ENCODE assay signal across 17 cellular contexts in the genomic region with DNA sequence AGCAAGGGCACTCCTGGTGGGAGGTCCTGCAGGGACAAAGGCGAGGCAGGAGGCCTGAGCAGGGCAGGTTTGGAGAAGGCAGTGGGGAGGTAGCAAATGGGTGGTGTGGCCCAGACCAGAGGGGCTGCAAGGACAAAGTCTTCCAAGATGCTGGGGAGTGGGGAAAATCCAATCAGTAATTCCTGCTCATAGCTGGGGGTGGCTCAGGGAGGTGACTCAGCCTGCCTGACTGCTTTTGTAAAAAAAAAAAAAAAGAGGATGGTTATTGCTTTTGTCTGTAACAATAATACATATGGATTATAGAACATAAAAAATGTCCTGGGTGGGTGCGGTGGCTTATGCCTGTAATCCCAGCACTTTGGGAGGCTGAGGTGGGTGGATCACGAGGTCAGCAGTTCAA. TPM values are rescaled to one million over a fixed set of nuclear protein-coding genes. Genes with fewer than 3 reads are reported as not detected.
A peak's percentile ranks its signal among the peaks of the same experiment; 100 is the strongest.
DNase-seq lines count a peak whose midpoint lies in the region; ATAC-seq and TF ChIP-seq lines count a peak whose summit lies in the region.
"Had no signal": no experiment of that assay in that cellular context is flagged by ENCODE, and none has a peak within 500 bp of the region (broad histone marks: within the 10 kb centered on the region; RNA-seq: fewer than 3 reads in every experiment).

No MANE protein-coding gene starts in this region.

- H3K4me3 ChIP-seq in AG04450 (ENCODE audit: low read depth, low read length) (no peak overlapping the region), choroid plexus epithelial cell (ENCODE audit: low read depth, low read length) (no peak overlapping the region), spleen (no peak overlapping the region), body of pancreas (no peak overlapping the region)

- POLR2A ChIA-PET in AG04450 (lab: Yijun Ruan, JAX): interaction anchor here (0.6 to 1.5 kb wide), 3 partner anchors 73 to 362 kb away, joined by 3 to 9 read pairs (median 3); a partner anchor contains a TSS

- no peak for ATAC-seq in body of pancreas

- TF ChIP-seq CTCF in AG04450 (IDR thresholded peaks at IDR 0.05; ENCODE audit: low read depth, low read length) (no peak), choroid plexus epithelial cell (conservative IDR thresholded peaks at IDR 0.05; ENCODE audit: low read depth, low read length) (no peak), spleen (IDR thresholded peaks at IDR 0.05 in 8 of 11, conservative IDR thresholded peaks at IDR 0.05 in 3 of 11) (no peak), body of pancreas (IDR thresholded peaks at IDR 0.05) (no peak)

- H3K9me3 ChIP-seq in AG04450 (ENCODE audit: control insufficient read depth, insufficient read depth, low read length) (no peaks in the 10 kb centered on the region; the same call in 1 of the 2 replicates), spleen (no peaks in the 10 kb centered on the region), body of pancreas (no peaks in the 10 kb centered on the region)
- H3K9me3 ChIP-seq: Caco-2 had no signal

- DNase-seq in AG04450 (ENCODE audit: low read depth, low spot score) (no peak), HCEC 1CT (peak; percentile 30), choroid plexus epithelial cell (ENCODE audit: low read depth) (peak; percentile 28), kidney tubule cell (ENCODE audit: low spot score) (peak; percentile 11), NCI-H226 (no peak), spleen (no peak), body of pancreas (no peak), COR-L47 (lab: John Stamatoyannopoulos, UW) (no peak)
- DNase-seq: Caco-2, GF-D8, H7, NCI-H1417 treated with DMSO at 0.1 percent for 48 hours, NCI-H2029, NCI-H510A treated with DMSO at 0.1 percent for 48 hours, SHP77 had no signal

- CTCF ChIA-PET in AG04450 (lab: Charles Lee): interaction anchor here (0.6 to 5.9 kb wide), 4 partner anchors 87 to 337 kb away, joined by 3 to 58 read pairs (median 12); no protein-coding TSS in a partner anchor

- TF ChIP-seq POLR2A in spleen (IDR thresholded peaks at IDR 0.05) (no peak), body of pancreas (IDR thresholded peaks at IDR 0.05) (no peak)

- H3K27ac ChIP-seq in AG04450 (ENCODE audit: low read depth, low read length) (peak overlapping the region; percentile 21), spleen (peak overlapping the region in 4 of 8 donors; percentile 21 to 85 (median 57)), body of pancreas (no peak overlapping the region)
- H3K27ac ChIP-seq: C4-2B had no signal

- intact Hi-C loops in spleen (cut with DNase I; ENCODE audit: low total_unique reads) (loop anchor here (5.0 to 10.0 kb wide), 3 partner anchors 67 to 289 kb away; no protein-coding TSS in a partner anchor), body of pancreas (cut with DNase I) (loop anchor here (5.0 to 10.0 kb wide), 2 partner anchors 119 to 257 kb away; no protein-coding TSS in a partner anchor)

- H3K36me3 ChIP-seq in spleen: peaks cover 0 to 31% (median 3%) of the 10 kb centered on the region in 6 donors
- H3K36me3 ChIP-seq in body of pancreas (replicated peaks in 1 of 2; ENCODE audit: insufficient read depth in 1 of 2, low read depth in 2 of 2): no peaks in the 10 kb centered on the region

- H3K4me1 ChIP-seq in spleen (peaks cover 6 to 71% (median 30%) of the 10 kb centered on the region in 6 donors), body of pancreas (peaks cover 4% of the 10 kb centered on the region)
- H3K4me1 ChIP-seq: Caco-2 had no signal

- no peaks in the 10 kb centered on the region for H3K27me3 ChIP-seq in AG04450 (ENCODE audit: control insufficient read depth, insufficient read depth, low read length)
- no peaks in the 10 kb centered on the region for H3K27me3 ChIP-seq in spleen (replicated peaks in 1 of 7)
- no peaks in the 10 kb centered on the region for H3K27me3 ChIP-seq in body of pancreas

- WGBS in spleen, 5 donors: 70 to 87% (median 85%) methylated on average over 3 of the region's 3 CpGs
- 84 to 94% methylated on average over 3 of the region's 3 CpGs for WGBS in body of pancreas, 2 donors

RNA-seq across cellular contexts. Expression of a gene that starts 5.2 kb away (rescaled TPM):
- polyA plus RNA-seq in AG04450 (2011; rRNA removed) (3.0 and 5.1 TPM in 2 replicates), spleen (10 to 100 TPM; 20.3 to 82.3 (median 21.3) TPM)
- polyA minus RNA-seq in AG04450 (2011; rRNA and poly(A)+ RNA removed): 2.6 and 3.7 TPM in 2 replicates
- total RNA-seq in spleen (100 to 1,000 TPM in 5 of 7 donors, 10 to 100 TPM in 2; 48.2 to 258 (median 197) TPM), body of pancreas (1 to 10 TPM in 1 of 2 donors, under 1 TPM in 1; 0.78 to 3.0 TPM)
- polyA plus RNA-seq: IgD-negative memory B cell had no signal

RNA-seq across cellular contexts. Expression of a gene that starts 34.3 kb away (rescaled TPM):
- polyA plus RNA-seq in AG04450 (2011; rRNA removed) (57.9 and 80.1 TPM in 2 replicates), spleen (10 to 100 TPM in 2 of 3 donors, 1 to 10 TPM in 1; 9.0 to 66.7 (median 12.2) TPM)
- polyA minus RNA-seq in AG04450 (2011; rRNA and poly(A)+ RNA removed): 55.0 and 67.0 TPM in 2 replicates
- total RNA-seq in spleen (100 to 1,000 TPM in 3 of 7 donors, 10 to 100 TPM in 4; 40.6 to 116 (median 94.6) TPM), body of pancreas (10 to 100 TPM in 1 of 2 donors, 1 to 10 TPM in 1; 8.8 to 23.4 TPM)

Comparison
In these comparisons a context has a peak if more than half of its experiments do, and no peak if none do; other contexts are left out.
1. DNase-seq: peak in HCEC 1CT (single experiment), choroid plexus epithelial cell (single experiment) and kidney tubule cell (single experiment); none in AG04450 (single experiment), NCI-H226 (single experiment), spleen (single experiment), body of pancreas (0 of 4) and COR-L47 (single experiment).
2. RNA of a gene that starts 5.2 kb away (total RNA-seq): 48.2 to 258 TPM in spleen; 0.78 to 3.0 TPM in body of pancreas; every median in the first group is over 10 times any median in the second.